Comparison of ENCODE assay signal across 23 cellular contexts in genomic region chr20:62667530-62668440, GRCh38. TPM values are rescaled to one million over a fixed set of nuclear protein-coding genes. Genes with fewer than 3 reads are reported as not detected.
DNase-seq lines count a peak whose midpoint lies in the region; ATAC-seq and TF ChIP-seq lines count a peak whose summit lies in the region.
"Had no signal": no experiment of that assay in that cellular context is flagged by ENCODE, and none has a peak within 500 bp of the region (broad histone marks: within the 10 kb centered on the region; RNA-seq: fewer than 3 reads in every experiment).

No MANE protein-coding gene starts in this region.

- ATAC-seq in body of pancreas (no peak), mucosa of descending colon (peak; percentile 13), Right ventricle myocardium inferior (no peak)
- ATAC-seq: stimulated activated memory B cell treated with anti-CD40 and anti-IgM and Interleukin-4, amounts not matched to agents 10 μg/mL and 1 μg/mL and 100 μg/mL, for 72 hours had no signal

- H3K36me3 Mint-ChIP-seq in activated naive CD4-positive, alpha-beta T cell treated with anti-CD3 and anti-CD28 coated beads, Interleukin-2, amount 50 U/mL, for 24 hours: peaks cover 4% of the 10 kb centered on the region

- WGBS in body of pancreas, 2 donors: 65 to 72% methylated on average over 23 to 28 of the region's 30 CpGs
- 69% methylated on average over 21 of the region's 30 CpGs; no CpG with 5 or more reads in 1 of the 2 donors for WGBS in transverse colon (ENCODE audit: low coverage in 1 of 2), 2 donors

- H3K27ac Mint-ChIP-seq in activated naive CD4-positive, alpha-beta T cell treated with anti-CD3 and anti-CD28 coated beads, Interleukin-2, amount 50 U/mL, for 24 hours: peak overlapping the region; percentile 35
- H3K27ac Mint-ChIP-seq: activated CD4-positive, alpha-beta memory T cell treated with anti-CD3 and anti-CD28 coated beads for 36 hours; activated T-helper 1 cell treated with anti-CD3 and anti-CD28 coated beads, Interleukin-12 subunit alpha, Interleukin-12 subunit beta, Interleukin-2, Interleukin-4 antibody, amounts not matched to agents 30 ng/mL and 10 ng/mL and 1 ng/mL, durations not matched to agents 14 hours and 24 hours and 36 hours; stimulated activated memory B cell treated with anti-CD40 and anti-IgM and Interleukin-4, amounts not matched to agents 10 μg/mL and 1 μg/mL and 100 μg/mL, for 72 hours had no signal

- H3K4me1 ChIP-seq in body of pancreas (peaks cover 18% of the 10 kb centered on the region), mucosa of descending colon (ENCODE audit: low read depth) (peaks cover 15% of the 10 kb centered on the region), transverse colon (peaks cover 8 to 26% (median 20%) of the 10 kb centered on the region in 4 donors)

- peaks cover 3% of the 10 kb centered on the region for H3K4me1 Mint-ChIP-seq in activated naive CD4-positive, alpha-beta T cell treated with anti-CD3 and anti-CD28 coated beads, Interleukin-2, amount 50 U/mL, for 24 hours

- no peaks in the 10 kb centered on the region for H3K27me3 Mint-ChIP-seq in activated naive CD4-positive, alpha-beta T cell treated with anti-CD3 and anti-CD28 coated beads, Interleukin-2, amount 50 U/mL, for 24 hours
- H3K27me3 Mint-ChIP-seq: activated CD4-positive, alpha-beta memory T cell treated with anti-CD3 and anti-CD28 coated beads for 36 hours; activated naive CD4-positive, alpha-beta T cell treated with anti-CD3 and anti-CD28 coated beads, Interleukin-2, amount 10 ng/mL, durations not matched to agents 7 days and 5 days; effector memory CD8-positive, alpha-beta T cell; naive thymus-derived CD4-positive, alpha-beta T cell; stimulated activated memory B cell treated with anti-CD40 and anti-IgM and Interleukin-4, amounts not matched to agents 10 μg/mL and 1 μg/mL and 100 μg/mL, for 72 hours had no signal

- intact Hi-C loops in body of pancreas (cut with DNase I) (loop anchor here (2.0 kb wide), 1 partner anchor 141 kb away; no protein-coding TSS in a partner anchor), mucosa of descending colon (cut with DNase I, micrococcal nuclease) (loop anchor here in 1 of 2 donors (5.0 kb wide), 1 partner anchor 125 kb away; no protein-coding TSS in a partner anchor), transverse colon (cut with DNase I; ENCODE audit: low total_unique reads) (loop anchor here (2.0 kb wide), 1 partner anchor 123 kb away; no protein-coding TSS in a partner anchor), Right ventricle myocardium inferior (cut with DNase I) (loop anchor here (1.0 kb wide), 2 partner anchors 125 to 141 kb away; no protein-coding TSS in a partner anchor)

- no peaks in the 10 kb centered on the region for H3K27me3 ChIP-seq in body of pancreas
- H3K27me3 ChIP-seq in transverse colon: no peaks in the 10 kb centered on the region

- in situ Hi-C loops in transverse colon (cut with MboI; ENCODE audit: low pct_ligation_motif_present in 1 of 4, low pct_unique_long_range_greater_than_20kb in 1 of 4, low sequenced_read_pairs in 3 of 4): loop anchor here in 3 of 4 donors (10.0 to 25.0 kb wide), 2 partner anchors 120 to 137 kb away; partner anchors contain the start of genes OGFR (in 2 of the 3) and MRGBP (in 1 of the 3)

- no peak overlapping the region for H3K4me3 Mint-ChIP-seq in activated naive CD4-positive, alpha-beta T cell treated with anti-CD3 and anti-CD28 coated beads, Interleukin-2, amount 50 U/mL, for 24 hours
- H3K4me3 Mint-ChIP-seq: activated CD4-positive, alpha-beta memory T cell treated with anti-CD3 and anti-CD28 coated beads for 36 hours; activated naive CD4-positive, alpha-beta T cell treated with anti-CD3 and anti-CD28 coated beads, Interleukin-2, amount 10 ng/mL, durations not matched to agents 7 days and 5 days; activated T-helper 1 cell treated with anti-CD3 and anti-CD28 coated beads, Interleukin-12 subunit alpha, Interleukin-12 subunit beta, Interleukin-2, Interleukin-4 antibody, amounts not matched to agents 30 ng/mL and 10 ng/mL and 1 ng/mL, durations not matched to agents 14 hours and 24 hours and 36 hours; effector memory CD8-positive, alpha-beta T cell; naive thymus-derived CD4-positive, alpha-beta T cell; stimulated activated memory B cell treated with anti-CD40 and anti-IgM and Interleukin-4, amounts not matched to agents 10 μg/mL and 1 μg/mL and 100 μg/mL, for 72 hours had no signal

- TF ChIP-seq EP300 in transverse colon (IDR thresholded peaks at IDR 0.05; ENCODE audit: low read depth): no peak

- H3K36me3 ChIP-seq in body of pancreas (replicated peaks in 1 of 2; ENCODE audit: insufficient read depth in 1 of 2, low read depth in 2 of 2) (no peaks in the 10 kb centered on the region), mucosa of descending colon (ENCODE audit: low read depth) (no peaks in the 10 kb centered on the region), transverse colon (no peaks in the 10 kb centered on the region)
- H3K36me3 ChIP-seq: upper lobe of right lung had no signal

- H3K27ac ChIP-seq in body of pancreas: peak overlapping the region in 3 of 4 donors; percentile 59 to 79 (median 66)
- peak overlapping the region; percentile 61 to 81 (median 68) for H3K27ac ChIP-seq in transverse colon
- H3K27ac ChIP-seq: C4-2B, HL-60, upper lobe of right lung had no signal

- no peak for DNase-seq in activated naive CD4-positive, alpha-beta T cell treated with Interleukin-2 at 50 U/mL for 16 hours
- DNase-seq in body of pancreas (no peak), mucosa of descending colon (peak in 1 of 3 donors; percentile 59), transverse colon (no peak), Right ventricle myocardium inferior (ENCODE audit: missing footprints) (no peak), ureter (ENCODE audit: low spot score) (no peak)
- DNase-seq in effector CD4-positive, alpha-beta T cell: no peak
- DNase-seq: activated CD4-positive, CD25-positive, alpha-beta regulatory T cell treated with anti-CD3 and anti-CD28 coated beads, Interleukin-2, amount 50 U/mL, for 72 hours; upper lobe of right lung had no signal

- TF ChIP-seq POLR2A in body of pancreas (IDR thresholded peaks at IDR 0.05) (no peak), transverse colon (IDR thresholded peaks at IDR 0.05) (no peak)

- no peaks in the 10 kb centered on the region for H3K9me3 Mint-ChIP-seq in activated naive CD4-positive, alpha-beta T cell treated with anti-CD3 and anti-CD28 coated beads, Interleukin-2, amount 50 U/mL, for 24 hours
- H3K9me3 Mint-ChIP-seq: activated CD4-positive, alpha-beta memory T cell treated with anti-CD3 and anti-CD28 coated beads for 36 hours; activated naive CD4-positive, alpha-beta T cell treated with anti-CD3 and anti-CD28 coated beads, Interleukin-2, amount 10 ng/mL, durations not matched to agents 7 days and 5 days; activated T-helper 1 cell treated with anti-CD3 and anti-CD28 coated beads, Interleukin-12 subunit alpha, Interleukin-12 subunit beta, Interleukin-2, Interleukin-4 antibody, amounts not matched to agents 30 ng/mL and 10 ng/mL and 1 ng/mL, durations not matched to agents 14 hours and 24 hours and 36 hours; effector memory CD8-positive, alpha-beta T cell; naive thymus-derived CD4-positive, alpha-beta T cell; stimulated activated memory B cell treated with anti-CD40 and anti-IgM and Interleukin-4, amounts not matched to agents 10 μg/mL and 1 μg/mL and 100 μg/mL, for 72 hours had no signal

- H3K4me3 ChIP-seq in body of pancreas (no peak overlapping the region), mucosa of descending colon (no peak overlapping the region), transverse colon (no peak overlapping the region)
- H3K4me3 ChIP-seq: upper lobe of right lung had no signal

- no peaks in the 10 kb centered on the region for H3K9me3 ChIP-seq in body of pancreas
- no peaks in the 10 kb centered on the region for H3K9me3 ChIP-seq in mucosa of descending colon
- no peaks in the 10 kb centered on the region for H3K9me3 ChIP-seq in transverse colon
- H3K9me3 ChIP-seq: SK-N-SH, upper lobe of right lung had no signal

- TF ChIP-seq CTCF in body of pancreas (IDR thresholded peaks at IDR 0.05) (no peak), mucosa of descending colon (IDR thresholded peaks at IDR 0.05) (no peak), transverse colon (IDR thresholded peaks at IDR 0.05) (no peak)

RNA-seq across cellular contexts. Expression of gene SLCO4A1, which starts 25.5 kb away (rescaled TPM):
- 1 to 10 TPM; 2.6 to 6.2 TPM for total RNA-seq in body of pancreas
- total RNA-seq in mucosa of descending colon: 10 to 100 TPM; 13.3 to 18.5 (median 15.0) TPM
- total RNA-seq in transverse colon: 100 to 1,000 TPM in 1 of 4 donors, 10 to 100 TPM in 3; 13.7 to 375 (median 60.0) TPM
- total RNA-seq in Right ventricle myocardium inferior: 15.5 TPM
- 33.2 TPM for total RNA-seq in ureter

RNA-seq across cellular contexts. Expression of gene NTSR1, which starts 40.9 kb away (rescaled TPM):
- total RNA-seq in body of pancreas (not detected), mucosa of descending colon (10 to 100 TPM in 1 of 3 donors, under 1 TPM in 1, not detected in 1; 0.31 to 22.1 TPM), transverse colon (10 to 100 TPM in 1 of 4 donors, 1 to 10 TPM in 3; 1.5 to 23.9 (median 4.7) TPM), Right ventricle myocardium inferior (not detected), ureter (not detected)
- total RNA-seq: activated CD4-positive, alpha-beta memory T cell treated with anti-CD3 and anti-CD28 coated beads for 36 hours; activated T-helper 1 cell treated with anti-CD3 and anti-CD28 coated beads, Interleukin-12 subunit alpha, Interleukin-12 subunit beta, Interleukin-2, Interleukin-4 antibody, amounts not matched to agents 30 ng/mL and 10 ng/mL and 1 ng/mL, durations not matched to agents 14 hours and 24 hours and 36 hours; epithelial cell of proximal tubule; left ventricle myocardium superior; mesenteric fat pad; osteoblast had no signal
